ENCODE assay signal across 16 cellular contexts in the genomic region with DNA sequence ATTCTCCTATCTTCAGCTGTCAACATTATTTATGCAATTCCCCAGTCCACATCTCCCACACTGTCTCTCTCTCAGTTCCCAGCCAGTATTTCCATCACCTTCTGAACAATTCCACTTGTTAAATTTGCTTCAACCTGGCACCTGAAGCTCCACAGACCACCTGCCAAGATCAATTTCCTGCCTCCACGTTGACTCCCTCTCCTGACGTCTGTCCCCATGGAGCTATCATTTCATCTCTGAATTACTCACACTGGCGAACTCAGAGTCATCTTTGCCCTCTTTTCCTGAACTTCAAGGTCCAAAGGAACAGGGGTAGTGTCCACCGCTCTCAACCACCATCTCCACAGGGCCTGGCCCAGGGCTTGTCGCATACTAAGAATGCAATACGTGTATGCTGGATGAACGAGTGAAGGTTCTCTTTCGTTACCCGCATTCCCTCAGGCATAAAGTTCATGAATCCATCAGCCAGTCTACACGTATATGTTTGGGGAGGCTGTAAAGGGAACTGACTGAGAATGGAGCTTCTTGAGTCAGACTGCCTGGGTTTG.
"Had no signal": no experiment of that assay in that cellular context is flagged by ENCODE, and none has a peak within 500 bp of the region (broad histone marks: within the 10 kb centered on the region; RNA-seq: fewer than 3 reads in every experiment).

No MANE protein-coding gene starts in this region.

- ATAC-seq: activated T-helper 17 cell treated with anti-CD3 and anti-CD28 coated beads, Interleukin-2, amount 50 U/mL, for 72 hours; stimulated activated naive B cell treated with anti-CD40 and anti-IgM and Interleukin-4, amounts not matched to agents 10 μg/mL and 1 μg/mL and 100 μg/mL, for 72 hours had no signal

- H3K9me3 ChIP-seq: esophagus squamous epithelium, tibial nerve had no signal

- H3K27me3 ChIP-seq: esophagus squamous epithelium, tibial nerve had no signal

- H3K36me3 ChIP-seq: esophagus squamous epithelium, tibial nerve had no signal

- H3K27ac ChIP-seq: esophagus squamous epithelium, skin epidermis had no signal

- H3K4me3 ChIP-seq: esophagus squamous epithelium, skin epidermis, tibial nerve had no signal

- DNase-seq: activated CD4-positive, alpha-beta T cell treated with anti-CD3 and anti-CD28 coated beads for 1 hour; activated CD4-positive, alpha-beta T cell treated with anti-CD3 and anti-CD28 coated beads, Interleukin-2, amount 50 U/mL, for 4 hours; activated naive CD4-positive, alpha-beta T cell treated with anti-CD3 and anti-CD28 coated beads for 36 hours; central memory CD4-positive, alpha-beta T cell; cortex of kidney; effector CD4-positive, alpha-beta T cell; esophagus squamous epithelium; foreskin fibroblast; glutamatergic neuron; kidney glomerular epithelial cell; stimulated activated CD4-positive, alpha-beta T cell treated with anti-CD3 and anti-CD28 coated beads, Interleukin-15, amount 100 ng/mL, for 24 hours; stimulated activated CD4-positive, alpha-beta T cell treated with anti-CD3 and anti-CD28 coated beads, Interleukin-4, amount 100 ng/mL, for 1 hour; stimulated activated naive B cell treated with anti-CD40 and anti-IgM and Interleukin-4, amounts not matched to agents 10 μg/mL and 1 μg/mL and 100 μg/mL, for 72 hours had no signal
